13 cellular contexts compared by ENCODE assay signal in the genomic region with DNA sequence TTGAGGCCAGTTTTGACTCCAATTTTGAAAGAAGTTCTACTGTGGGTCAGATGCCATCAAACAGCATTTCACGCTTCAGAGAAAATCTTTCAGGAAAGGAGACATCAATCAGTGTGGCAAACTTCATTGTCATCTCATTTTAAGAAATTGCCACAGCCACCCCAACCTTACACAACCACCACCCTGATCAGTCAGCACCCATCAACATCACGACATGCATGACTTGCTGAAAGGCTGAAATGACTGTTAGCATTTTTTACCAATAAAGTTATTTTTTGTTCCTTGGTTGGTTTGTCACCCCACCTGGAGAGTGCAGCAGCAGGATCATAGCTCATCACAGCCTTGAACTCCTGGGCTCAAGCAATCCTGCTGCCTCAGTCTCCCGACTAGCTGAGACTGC.
"Had no signal": no experiment of that assay in that cellular context is flagged by ENCODE, and none has a peak within 500 bp of the region (broad histone marks: within the 10 kb centered on the region; RNA-seq: fewer than 3 reads in every experiment).

No MANE protein-coding gene starts in this region.

- FAIRE-seq: endothelial cell of umbilical vein had no signal

- H3K4me3 ChIP-seq: body of pancreas, coronary artery had no signal

- DNase-seq: activated CD4-positive, alpha-beta T cell treated with anti-CD3 and anti-CD28 coated beads, Interleukin-2, amount 50 U/mL, for 4 hours; activated T-cell treated with anti-CD3 and anti-CD28 coated beads, Interleukin-2, amount 50 U/mL, for 1 hour; amniotic stem cell; body of pancreas; central memory CD4-positive, alpha-beta T cell; effector CD4-positive, alpha-beta T cell; foreskin keratinocyte; naive B cell; substantia nigra; trophoblast cell had no signal

- ATAC-seq: body of pancreas, foreskin keratinocyte had no signal

- H3K79me2 ChIP-seq: parathyroid adenoma had no signal

- H3K27me3 ChIP-seq: body of pancreas, foreskin keratinocyte had no signal

- H3K27ac ChIP-seq: body of pancreas, coronary artery, foreskin keratinocyte, parathyroid adenoma had no signal

- H3K9me3 ChIP-seq: body of pancreas had no signal

- H3K9ac ChIP-seq: parathyroid adenoma had no signal

- H3K4me1 ChIP-seq: foreskin keratinocyte, parathyroid adenoma had no signal

- H2AFZ ChIP-seq: parathyroid adenoma had no signal
